22 cellular contexts compared by ENCODE assay signal in the genomic region with DNA sequence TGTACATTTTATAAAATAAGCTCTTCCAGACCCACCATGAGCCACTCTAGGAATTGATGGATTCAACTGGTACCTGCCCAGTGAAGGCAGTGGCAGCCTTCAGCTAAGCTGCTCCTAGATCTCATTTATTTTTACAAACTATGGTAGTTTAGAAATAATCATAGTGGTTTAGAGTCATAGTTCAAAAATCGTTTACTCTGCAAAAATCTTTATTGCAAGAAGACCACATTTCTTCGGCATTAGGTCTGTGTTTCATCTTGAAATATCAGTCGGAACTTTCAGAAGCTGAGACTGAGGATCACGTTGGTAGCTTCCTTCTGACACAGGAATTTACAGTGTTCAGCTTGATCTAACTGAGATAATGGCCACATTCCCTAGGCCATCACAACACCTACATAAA.
DNase-seq lines count a peak whose midpoint lies in the region; ATAC-seq, FAIRE-seq and TF ChIP-seq lines count a peak whose summit lies in the region.
"Had no signal": no experiment of that assay in that cellular context is flagged by ENCODE, and none has a peak within 500 bp of the region (broad histone marks: within the 10 kb centered on the region; RNA-seq: fewer than 3 reads in every experiment).

No MANE protein-coding gene starts in this region.

- in situ Hi-C loops in K562 (cut with MboI) = no loop called here
- in situ Hi-C loops in HAP-1 (cut with MboI; ENCODE audit: low sequenced_read_pairs) = no loop called here

- no peak overlapping the region for H2BK120ac ChIP-seq in trophoblast cell (ENCODE audit: insufficient read depth, low read length, poor library complexity)

- no peak overlapping the region for H3K14ac ChIP-seq in trophoblast cell (ENCODE audit: low read length)

- no peaks in the 10 kb centered on the region for H3F3A ChIP-seq in DOHH2 (ENCODE audit: control insufficient read depth, insufficient read depth)

- CTCF ChIA-PET in A549 (lab: Yijun Ruan, JAX) (interaction anchor here (2.1 kb wide), 1 partner anchor 110 kb away, joined by 9 read pairs; no protein-coding TSS in a partner anchor), K562 (lab: Yijun Ruan, JAX; ENCODE audit: low intra/inter-chr PET ratio) (no interaction called here)

- TF ChIP-seq CTCF in A549 (IDR thresholded peaks at IDR 0.05) = no peak
- no peak for TF ChIP-seq CTCF in DOHH2 (IDR thresholded peaks at IDR 0.05; ENCODE audit: low read depth, low read length, poor library complexity, severe bottlenecking)
- no peak for TF ChIP-seq CTCF in K562 (IDR thresholded peaks at IDR 0.05 in 2 of 3, conservative IDR thresholded peaks at IDR 0.05 in 1 of 3; ENCODE audit: insufficient read depth in 2 of 3, low read depth in 1 of 3, low read length in 3 of 3)

- no peaks in the 10 kb centered on the region for H3K9me3 ChIP-seq in A549
- no peaks in the 10 kb centered on the region for H3K9me3 ChIP-seq in DOHH2 (ENCODE audit: control insufficient read depth, insufficient read depth, low read length)
- H3K9me3 ChIP-seq in K562 (replicated peaks; ENCODE audit: control insufficient read depth, insufficient read depth, low read depth, low read length) = no peaks in the 10 kb centered on the region
- H3K9me3 ChIP-seq in trophoblast cell (ENCODE audit: insufficient read depth, low read depth, low read length) = peaks cover 2% of the 10 kb centered on the region
- no peaks in the 10 kb centered on the region for H3K9me3 ChIP-seq in HAP-1

- WGBS in A549 (ENCODE audit: missing lambda C conversion rate) = 59% methylated on average over 4 of the region's 4 CpGs
- WGBS in K562 (ENCODE audit: insufficient coverage, low coverage, missing lambda C conversion rate) = 0% methylated on average over 4 of the region's 4 CpGs
- no CpG with 5 or more reads among the region's 4 CpGs for WGBS in trophoblast cell (ENCODE audit: extremely low coverage, insufficient coverage, insufficient read length)

- H3K9me1 ChIP-seq in K562 (ENCODE audit: control insufficient read depth, insufficient read depth, low read length) = no peaks in the 10 kb centered on the region

- no peak overlapping the region for H2BK12ac ChIP-seq in trophoblast cell (ENCODE audit: low read length)

- H2AFZ ChIP-seq in K562 (ENCODE audit: low read depth, low read length) = no peak overlapping the region
- H2AFZ ChIP-seq in trophoblast cell (ENCODE audit: insufficient read depth, low read length, poor library complexity) = no peak overlapping the region

- no peaks in the 10 kb centered on the region for H3K79me2 ChIP-seq in DOHH2 (ENCODE audit: control insufficient read depth, low read length)
- H3K79me2 ChIP-seq in K562 (ENCODE audit: control insufficient read depth, insufficient read depth, low read length) = no peaks in the 10 kb centered on the region
- H3K79me2 ChIP-seq in trophoblast cell (ENCODE audit: control insufficient read depth, insufficient read depth, low read length, poor library complexity) = no peaks in the 10 kb centered on the region

- TF ChIP-seq POLR2A in A549 (IDR thresholded peaks at IDR 0.05; ENCODE audit: low read length) (no peak), K562 (conservative IDR thresholded peaks at IDR 0.05) (no peak)

- no peak overlapping the region for H4K12ac ChIP-seq in trophoblast cell (ENCODE audit: low read depth, low read length)

- H4K91ac ChIP-seq in trophoblast cell (ENCODE audit: low read depth, low read length) = no peak overlapping the region

- H3K4ac ChIP-seq in trophoblast cell (ENCODE audit: low read depth, low read length) = no peak overlapping the region

- DNase-seq in A549 (ENCODE audit: low read depth in 1 of 2, low spot score in 1 of 2) (no peak), K562 (ENCODE audit: extremely low read depth in 1 of 4, low spot score in 3 of 4) (no peak), trophoblast cell (peak; percentile 7 to 82), HAP-1 (ENCODE audit: low spot score in 2 of 2) (no peak)
- DNase-seq: 8988T; AML-193; CD4-positive, alpha-beta T cell; CD8-positive, alpha-beta T cell; DMS 273 treated with DMSO at 0.1 percent for 48 hours; DMS153; DMS53; DMS79; DND-41; GF-D8 had no signal

- no peak for FAIRE-seq in A549 (lab: Jason Lieb, UNC)
- no peak for FAIRE-seq in K562 (lab: Jason Lieb, UNC)
- FAIRE-seq: G401.6, GM12891, GM19239 had no signal

- H2BK5ac ChIP-seq in trophoblast cell (ENCODE audit: low read depth, low read length, poor library complexity) = no peak overlapping the region

- ATAC-seq in A549 (no peak), K562 (no peak), HG02763 (IDR thresholded peaks at IDR 0.05; ENCODE audit: unreplicated experiment) (no peak), HG02798 (IDR thresholded peaks at IDR 0.05; ENCODE audit: poor library complexity, unreplicated experiment) (no peak)
- ATAC-seq: CD8-positive, alpha-beta T cell had no signal

- no peak for TF ChIP-seq RAD21 in A549 (conservative IDR thresholded peaks at IDR 0.05 in 1 of 2, IDR thresholded peaks at IDR 0.05 in 1 of 2)
- no peak for TF ChIP-seq RAD21 in K562 (CRISPR knock-in tag; conservative IDR thresholded peaks at IDR 0.05 in 1 of 2, IDR thresholded peaks at IDR 0.05 in 1 of 2)

- H3K4me2 ChIP-seq in A549 (no peak overlapping the region), DOHH2 (ENCODE audit: low read length) (peak overlapping the region; percentile 40), K562 (ENCODE audit: insufficient read depth, low read length) (no peak overlapping the region), trophoblast cell (ENCODE audit: low read length) (no peak overlapping the region)
- H3K4me2 ChIP-seq: BLaER1 treated with 17β-estradiol and CSF1 and Interleukin-3, amounts not matched to agents 10 nM and 100 nM had no signal

- no peak overlapping the region for H3K27ac ChIP-seq in A549
- H3K27ac ChIP-seq in DOHH2 (ENCODE audit: low read depth, low read length) = no peak overlapping the region
- no peak overlapping the region for H3K27ac ChIP-seq in K562 (ENCODE audit: extremely low read depth, low read depth, low read length)
- H3K27ac ChIP-seq in trophoblast cell (ENCODE audit: low read depth, low read length) = no peak overlapping the region
- H3K27ac ChIP-seq: BLaER1 treated with 17β-estradiol and CSF1 and Interleukin-3, amounts not matched to agents 10 nM and 100 nM; C4-2B had no signal

- H4K20me1 ChIP-seq in DOHH2 (ENCODE audit: control insufficient read depth, insufficient read depth, low read depth, low read length) (no peaks in the 10 kb centered on the region), K562 (replicated peaks; ENCODE audit: control insufficient read depth, insufficient read depth, low read length) (no peaks in the 10 kb centered on the region)
- H4K20me1 ChIP-seq: BLaER1 treated with 17β-estradiol and CSF1 and Interleukin-3, amounts not matched to agents 10 nM and 100 nM had no signal

- TF ChIP-seq EP300 in A549 (IDR thresholded peaks at IDR 0.05) = no peak
- TF ChIP-seq EP300 in K562 (IDR thresholded peaks at IDR 0.05; ENCODE audit: low read length) = no peak

- no peak overlapping the region for H2AK5ac ChIP-seq in trophoblast cell (ENCODE audit: low read length)

- no peak overlapping the region for H3K23ac ChIP-seq in trophoblast cell (ENCODE audit: low read length)

- no peaks in the 10 kb centered on the region for H3K79me1 ChIP-seq in trophoblast cell (ENCODE audit: low read length)

- POLR2A ChIA-PET in A549 (lab: Yijun Ruan, JAX) (no interaction called here), K562 (lab: Yijun Ruan, JAX) (no interaction called here)

- H3K9ac ChIP-seq in K562 (ENCODE audit: insufficient read depth in 1 of 2, low read depth in 2 of 2, low read length in 2 of 2) = no peak overlapping the region
- no peak overlapping the region for H3K9ac ChIP-seq in trophoblast cell (ENCODE audit: low read length)
- H3K9ac ChIP-seq: BLaER1 treated with 17β-estradiol and CSF1 and Interleukin-3, amounts not matched to agents 10 nM and 100 nM had no signal

- peaks cover 8% of the 10 kb centered on the region; the same call in 2 of the 3 replicates for H3K4me1 ChIP-seq in A549
- peaks cover 24% of the 10 kb centered on the region for H3K4me1 ChIP-seq in DOHH2 (ENCODE audit: control insufficient read depth, low read length)
- H3K4me1 ChIP-seq in K562 (replicated peaks in 1 of 2; ENCODE audit: control insufficient read depth in 2 of 2, insufficient read depth in 2 of 2, low read length in 2 of 2) = no peaks in the 10 kb centered on the region
- no peaks in the 10 kb centered on the region for H3K4me1 ChIP-seq in trophoblast cell (ENCODE audit: control insufficient read depth in 1 of 2, insufficient read depth in 2 of 2, low read length in 2 of 2)
- H3K4me1 ChIP-seq in HAP-1 = no peaks in the 10 kb centered on the region

- no peak overlapping the region for H3K18ac ChIP-seq in trophoblast cell (ENCODE audit: low read length)

- no peak overlapping the region for H3K4me3 ChIP-seq in A549
- peak overlapping the region; percentile 26; the same call in 1 of the 2 replicates for H3K4me3 ChIP-seq in DOHH2 (ENCODE audit: low read length)
- no peak overlapping the region for H3K4me3 ChIP-seq in K562
- H3K4me3 ChIP-seq in trophoblast cell (ENCODE audit: low read depth, low read length) = no peak overlapping the region
- no peak overlapping the region for H3K4me3 ChIP-seq in HAP-1
- H3K4me3 ChIP-seq: BLaER1 treated with 17β-estradiol and CSF1 and Interleukin-3, amounts not matched to agents 10 nM and 100 nM had no signal

- H3K27me3 ChIP-seq in DOHH2 (ENCODE audit: control insufficient read depth, low read length) (no peaks in the 10 kb centered on the region), K562 (ENCODE audit: control insufficient read depth in 2 of 2, insufficient read depth in 2 of 2, low read length in 2 of 2) (no peaks in the 10 kb centered on the region), trophoblast cell (ENCODE audit: insufficient read depth, low read length) (no peaks in the 10 kb centered on the region), HAP-1 (ENCODE audit: low read depth) (no peaks in the 10 kb centered on the region; the same call in 1 of the 2 replicates)
- H3K27me3 ChIP-seq: BLaER1 treated with 17β-estradiol and CSF1 and Interleukin-3, amounts not matched to agents 10 nM and 100 nM had no signal

- no peaks in the 10 kb centered on the region for H3K9me2 ChIP-seq in DOHH2 (replicated peaks; ENCODE audit: control insufficient read depth, low read length)

- no peaks in the 10 kb centered on the region for H3K36me3 ChIP-seq in DOHH2 (ENCODE audit: control insufficient read depth, low read length)
- H3K36me3 ChIP-seq in K562 (ENCODE audit: control insufficient read depth, insufficient read depth, low read length) = no peaks in the 10 kb centered on the region
- H3K36me3 ChIP-seq in trophoblast cell (ENCODE audit: control insufficient read depth in 1 of 2, insufficient read depth in 2 of 2, low read length in 2 of 2) = no peaks in the 10 kb centered on the region
- no peaks in the 10 kb centered on the region for H3K36me3 ChIP-seq in HAP-1 (replicated peaks)
- H3K36me3 ChIP-seq: BLaER1 treated with 17β-estradiol and CSF1 and Interleukin-3, amounts not matched to agents 10 nM and 100 nM had no signal

- H4K8ac ChIP-seq in trophoblast cell (ENCODE audit: low read depth, low read length) = no peak overlapping the region

- intact Hi-C loops in K562 (cut with micrococcal nuclease) = no loop called here

- no TSS peak for BruUV-seq in K562 (replicated peaks; lab: Mats Ljungman, UMichigan)

TF ChIP-seq in A549, 52 proteins besides CTCF, POLR2A, EP300 and RAD21 (continues in another document):
- no peak for TF ChIP-seq RFX5 (IDR thresholded peaks at IDR 0.05)

TF ChIP-seq in K562, 482 proteins besides CTCF, POLR2A, EP300 and RAD21 (continues in another document):
- TF ChIP-seq CBX3 (IDR thresholded peaks at IDR 0.05; ENCODE audit: borderline replicate concordance in 1 of 2, low read length in 2 of 2) = no peak

Comparison
In these comparisons a context has a peak if more than half of its experiments do, and no peak if none do; other contexts are left out.
1. DNase-seq: peak in trophoblast cell (2 of 2); none in A549 (0 of 2), K562 (0 of 4) and HAP-1 (0 of 2).